8 cellular contexts compared by ENCODE assay signal in genomic region chr3:141877911-141878310, GRCh38.
DNase-seq lines count a peak whose midpoint lies in the region; ATAC-seq lines count a peak whose summit lies in the region.

No MANE protein-coding gene starts in this region.

- no peaks in the 10 kb centered on the region for H3K27me3 ChIP-seq in effector memory CD4-positive, alpha-beta T cell (replicated peaks; ENCODE audit: control insufficient read depth, insufficient read depth, low read length, poor library complexity, severe bottlenecking)
- no peaks in the 10 kb centered on the region for H3K27me3 ChIP-seq in neuron (ENCODE audit: insufficient read depth, low read length)

- H3K27ac ChIP-seq in effector memory CD4-positive, alpha-beta T cell (ENCODE audit: insufficient read depth, low read length, poor library complexity, severe bottlenecking): no peak overlapping the region
- H3K27ac ChIP-seq in caudate nucleus (ENCODE audit: low read depth, low read length): no peak overlapping the region

- H3K4me3 ChIP-seq in effector memory CD4-positive, alpha-beta T cell (ENCODE audit: insufficient read depth, low read depth, low read length, poor library complexity, severe bottlenecking): peak overlapping the region; percentile 97
- peak overlapping the region; percentile 98 for H3K4me3 ChIP-seq in neuron (ENCODE audit: low read length)

- H3K36me3 ChIP-seq in effector memory CD4-positive, alpha-beta T cell (ENCODE audit: control insufficient read depth, insufficient read depth, low read length): no peaks in the 10 kb centered on the region
- H3K36me3 ChIP-seq in neuron (ENCODE audit: insufficient read depth, low read length): peaks cover 3% of the 10 kb centered on the region

- DNase-seq in DMS79 treated with DMSO at 0.1 percent for 48 hours (lab: John Stamatoyannopoulos, UW) (peak; percentile 39), DMS79 (lab: John Stamatoyannopoulos, UW) (no peak), OCI-M1 (lab: John Stamatoyannopoulos, UW) (peak; percentile 70), caudate nucleus (lab: John Stamatoyannopoulos, UW) (no peak)
- no peak for DNase-seq in effector memory CD4-positive, alpha-beta T cell
- no peak for DNase-seq in effector CD4-positive, alpha-beta T cell

- peaks cover 14% of the 10 kb centered on the region for H3K4me1 ChIP-seq in effector memory CD4-positive, alpha-beta T cell (ENCODE audit: control insufficient read depth, insufficient read depth, low read length, poor library complexity, severe bottlenecking)
- peaks cover 14% of the 10 kb centered on the region for H3K4me1 ChIP-seq in neuron (ENCODE audit: insufficient read depth, low read length)

- H2AFZ ChIP-seq in neuron (ENCODE audit: low read depth, low read length): no peak overlapping the region

- ATAC-seq in HG03097 (IDR thresholded peaks at IDR 0.05; ENCODE audit: low FRiP score, unreplicated experiment): no peak

- H3K9me3 ChIP-seq in effector memory CD4-positive, alpha-beta T cell (ENCODE audit: control insufficient read depth, low read length): no peaks in the 10 kb centered on the region
- no peaks in the 10 kb centered on the region for H3K9me3 ChIP-seq in neuron (ENCODE audit: low read length)

Comparison
In these comparisons a context has a peak if more than half of its experiments do, and no peak if none do; other contexts are left out.
1. DNase-seq: peak in DMS79 treated with DMSO at 0.1 percent for 48 hours (single experiment) and OCI-M1 (single experiment); none in DMS79 (single experiment), effector memory CD4-positive, alpha-beta T cell (0 of 3), effector CD4-positive, alpha-beta T cell (single experiment) and caudate nucleus (0 of 61).